In the genomic region with DNA sequence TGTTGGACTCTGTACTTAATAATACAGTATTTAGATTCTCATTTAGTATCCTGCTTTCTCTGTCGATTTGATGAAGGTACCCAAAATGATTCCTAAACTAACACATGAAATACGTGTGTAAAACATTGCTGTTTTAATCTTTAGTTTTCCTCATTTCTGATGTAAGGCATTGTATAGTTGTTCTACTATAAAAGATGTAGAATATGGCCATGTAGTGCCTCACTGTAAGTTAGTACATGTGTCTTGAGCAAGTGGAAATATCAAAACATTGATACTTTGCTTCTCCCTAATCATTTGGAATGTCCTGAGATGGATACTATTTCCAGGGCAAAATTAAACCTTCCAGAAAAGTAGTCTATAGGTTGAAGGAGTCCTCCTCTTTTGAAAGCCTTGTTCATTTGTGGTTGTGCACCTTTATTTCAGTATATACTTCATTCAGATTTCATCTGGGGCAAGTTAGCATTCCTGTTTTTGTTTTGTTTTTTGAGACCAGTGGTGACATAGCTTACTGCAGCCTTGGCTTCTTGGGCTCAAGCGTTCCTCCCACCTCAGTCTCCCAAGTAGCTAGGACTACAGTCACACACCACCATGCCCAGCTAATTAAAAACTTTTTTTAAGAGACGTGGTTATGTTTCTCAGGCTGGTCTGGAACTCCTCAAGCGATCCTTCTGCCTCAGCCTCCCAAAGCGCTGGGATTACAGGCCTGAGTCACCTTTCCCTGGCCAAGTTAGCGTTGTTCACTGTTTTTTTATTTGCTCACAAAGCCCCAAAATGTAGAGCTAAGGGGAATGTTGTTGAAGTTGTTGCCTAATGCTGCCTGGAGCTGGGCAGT, we compare ENCODE assay signal across 10 cellular contexts. TPM values are rescaled to one million over a fixed set of nuclear protein-coding genes. Genes with fewer than 3 reads are reported as not detected.
A peak's percentile ranks its signal among the peaks of the same experiment; 100 is the strongest.
DNase-seq lines count a peak whose midpoint lies in the region; ATAC-seq and TF ChIP-seq lines count a peak whose summit lies in the region.
"Had no signal": no experiment of that assay in that cellular context is flagged by ENCODE, and none has a peak within 500 bp of the region (broad histone marks: within the 10 kb centered on the region; RNA-seq: fewer than 3 reads in every experiment).

No MANE protein-coding gene starts in this region.

- H4K20me1 ChIP-seq in DND-41 (ENCODE audit: insufficient read depth, low read length): peaks cover 89% of the 10 kb centered on the region

- H3K4me3 Mint-ChIP-seq in effector memory CD8-positive, alpha-beta T cell: peak overlapping the region; percentile 36 to 62
- H3K4me3 Mint-ChIP-seq in progenitor cell of endocrine pancreas (ENCODE audit: low read depth): no peak overlapping the region

- POLR2A ChIA-PET in RWPE1 (lab: Yijun Ruan, JAX; ENCODE audit: low non-redundant PET): interaction anchor here (0.6 to 1.1 kb wide), 2 partner anchors 8 to 119 kb away, joined by 4 to 5 read pairs; no protein-coding TSS in a partner anchor

- CTCF ChIA-PET in RWPE1 (lab: Yijun Ruan, JAX): interaction anchor here (0.6 to 1.3 kb wide), 5 partner anchors 9 to 363 kb away, joined by 3 to 5 read pairs (median 4); no protein-coding TSS in a partner anchor

- peak overlapping the region; percentile 91 to 98 for H3K27ac Mint-ChIP-seq in effector memory CD8-positive, alpha-beta T cell
- peak overlapping the region; percentile 94 for H3K27ac Mint-ChIP-seq in progenitor cell of endocrine pancreas

- TF ChIP-seq CTCF in DND-41 (IDR thresholded peaks at IDR 0.05; ENCODE audit: borderline replicate concordance, extremely low read depth, low read length, poor library complexity, severe bottlenecking) (no peak), RWPE1 (conservative IDR thresholded peaks at IDR 0.05; ENCODE audit: low read depth) (no peak), progenitor cell of endocrine pancreas (IDR thresholded peaks at IDR 0.05; ENCODE audit: unreplicated experiment) (peak; percentile 16)

- H3K4me3 ChIP-seq in DND-41 (ENCODE audit: low read depth in 1 of 2, low read length in 2 of 2): no peak overlapping the region
- H3K4me3 ChIP-seq: thoracic aorta had no signal

- peaks cover 44 to 63% of the 10 kb centered on the region in 2 donors for H3K4me1 Mint-ChIP-seq in effector memory CD8-positive, alpha-beta T cell (ENCODE audit: low read depth in 2 of 2)
- peaks cover 44% of the 10 kb centered on the region for H3K4me1 Mint-ChIP-seq in progenitor cell of endocrine pancreas (ENCODE audit: low read depth)

- ATAC-seq in DND-41 (ENCODE audit: insufficient read depth, low read depth): peak; percentile 19; the same call in 1 of the 3 replicates
- no peak for ATAC-seq in effector memory CD8-positive, alpha-beta T cell (replicated peaks)
- no peak for ATAC-seq in HG03378 (IDR thresholded peaks at IDR 0.05; ENCODE audit: unreplicated experiment)
- ATAC-seq in GM19324 (IDR thresholded peaks at IDR 0.05; ENCODE audit: low FRiP score, unreplicated experiment): no peak

- no peaks in the 10 kb centered on the region for H3K27me3 Mint-ChIP-seq in effector memory CD8-positive, alpha-beta T cell
- H3K27me3 Mint-ChIP-seq in progenitor cell of endocrine pancreas: no peaks in the 10 kb centered on the region

- DNase-seq in DND-41: no peak
- DNase-seq in RWPE1 (ENCODE audit: low spot score): no peak
- DNase-seq in effector memory CD8-positive, alpha-beta T cell: no peak
- no peak for DNase-seq in progenitor cell of endocrine pancreas (ENCODE audit: low spot score, unreplicated experiment)
- no peak for DNase-seq in DMS53 treated with DMSO at 0.1 percent for 48 hours (lab: John Stamatoyannopoulos, UW; ENCODE audit: unreplicated experiment)
- no peak for DNase-seq in effector CD8-positive, alpha-beta T cell (lab: John Stamatoyannopoulos, UW)
- DNase-seq: Karpas-422 had no signal

- no peak overlapping the region for H2AFZ ChIP-seq in DND-41 (ENCODE audit: low read depth, low read length)

- peaks cover 96% of the 10 kb centered on the region for H3K36me3 ChIP-seq in DND-41 (ENCODE audit: insufficient read depth, low read length)

- H3K9me3 Mint-ChIP-seq in effector memory CD8-positive, alpha-beta T cell: no peaks in the 10 kb centered on the region
- no peaks in the 10 kb centered on the region for H3K9me3 Mint-ChIP-seq in progenitor cell of endocrine pancreas (ENCODE audit: low read depth)

- peak overlapping the region; percentile 25; the same call in 1 of the 2 replicates for H3K4me2 ChIP-seq in DND-41 (ENCODE audit: insufficient read depth, low read length)

- no peak overlapping the region for H3K9ac ChIP-seq in DND-41 (ENCODE audit: low read depth, low read length)

- no peaks in the 10 kb centered on the region for H3K9me3 ChIP-seq in DND-41 (ENCODE audit: insufficient read depth, low read length, severe bottlenecking)
- H3K9me3 ChIP-seq: thoracic aorta had no signal

- H3K36me3 Mint-ChIP-seq in effector memory CD8-positive, alpha-beta T cell (ENCODE audit: insufficient read depth): peaks cover 100% of the 10 kb centered on the region
- peaks cover 58% of the 10 kb centered on the region for H3K36me3 Mint-ChIP-seq in progenitor cell of endocrine pancreas (ENCODE audit: insufficient read depth)

- peaks cover 96% of the 10 kb centered on the region for H3K79me2 ChIP-seq in DND-41 (ENCODE audit: insufficient read depth, low read length)

- no peaks in the 10 kb centered on the region for H3K27me3 ChIP-seq in DND-41 (ENCODE audit: insufficient read depth, low read length, poor library complexity)

- H3K27ac ChIP-seq in DND-41 (ENCODE audit: low read length): no peak overlapping the region
- H3K27ac ChIP-seq in RWPE1: peak overlapping the region; percentile 79

- H3K4me1 ChIP-seq in DND-41 (ENCODE audit: insufficient read depth, low read length): peaks cover 35% of the 10 kb centered on the region

RNA-seq across cellular contexts. Expression of gene SRSF3, which starts 11.6 kb away (rescaled TPM):
- 427 and 442 TPM in 2 replicates for total RNA-seq in progenitor cell of endocrine pancreas

RNA-seq across cellular contexts. Expression of gene STK38, which starts 58.5 kb away (rescaled TPM):
- total RNA-seq in progenitor cell of endocrine pancreas: 46.9 and 47.2 TPM in 2 replicates
